In genomic region chr3:108552267-108553159, GRCh38 we compare ENCODE assay signal across 8 cellular contexts. TPM values are rescaled to one million over a fixed set of nuclear protein-coding genes. Genes with fewer than 3 reads are reported as not detected.
DNase-seq lines count a peak whose midpoint lies in the region; ATAC-seq, FAIRE-seq and TF ChIP-seq lines count a peak whose summit lies in the region.

No MANE protein-coding gene starts in this region.

- DNase-seq in GM10266 (ENCODE audit: extremely low spot score) (no peak), NCI-H2227 treated with DMSO at 0.1 percent for 48 hours (lab: John Stamatoyannopoulos, UW) (peak; percentile 5), thoracic aorta (ENCODE audit: low spot score) (no peak)

- no peaks in the 10 kb centered on the region for H3K36me3 Mint-ChIP-seq in brain

- H3K4me1 ChIP-seq in thoracic aorta (ENCODE audit: control insufficient read depth in 1 of 2, low read depth in 2 of 2), result peaks cover 3 to 7% of the 10 kb centered on the region in 2 donors

- H3K36me3 ChIP-seq in thoracic aorta, result no peaks in the 10 kb centered on the region

- no peaks in the 10 kb centered on the region for H3K9me3 ChIP-seq in thoracic aorta

- ATAC-seq in HG02763 (IDR thresholded peaks at IDR 0.05; ENCODE audit: unreplicated experiment) (peak; percentile 42), thoracic aorta (ENCODE audit: insufficient number of reproducible peaks, low FRiP score, low read depth) (no peak), HG02642 (IDR thresholded peaks at IDR 0.05; ENCODE audit: poor library complexity, unreplicated experiment) (no peak), GM21825 (IDR thresholded peaks at IDR 0.05; ENCODE audit: unreplicated experiment) (no peak)

- peak; percentile 99 for FAIRE-seq in islet of Langerhans (lab: Jason Lieb, UNC)

- H3K4me3 Mint-ChIP-seq in brain, result no peak overlapping the region

- H3K27me3 Mint-ChIP-seq in brain, result no peaks in the 10 kb centered on the region

- no peaks in the 10 kb centered on the region for H3K9me3 Mint-ChIP-seq in brain

- peaks cover 6% of the 10 kb centered on the region for H3K4me1 Mint-ChIP-seq in brain

- peak overlapping the region in 2 of 5 experiments; percentile 10 to 33 for H3K27ac Mint-ChIP-seq in brain

- TF ChIP-seq CTCF in GM10266 (IDR thresholded peaks at IDR 0.05; ENCODE audit: control insufficient read depth, insufficient read depth, low read depth, missing control alignments) (peak; percentile 41), brain (conservative IDR thresholded peaks at IDR 0.05) (peak; percentile 74 to 83), thoracic aorta (IDR thresholded peaks at IDR 0.05) (peak; percentile 49)

- H3K27ac ChIP-seq in thoracic aorta, result no peak overlapping the region

- no peaks in the 10 kb centered on the region for H3K27me3 ChIP-seq in thoracic aorta (replicated peaks; ENCODE audit: insufficient read depth)

- peak overlapping the region; percentile 10 for H3K4me3 ChIP-seq in thoracic aorta

RNA-seq across cellular contexts. Expression of gene CIP2A, which starts 36.7 kb away (rescaled TPM):
- 3.7 TPM for polyA plus RNA-seq in brain (ENCODE audit: insufficient read depth, low read depth, low replicate concordance)
- total RNA-seq in thoracic aorta, result 1 to 10 TPM; 1.6 to 5.9 TPM

RNA-seq across cellular contexts. Expression of gene DZIP3, which starts 37.0 kb away (rescaled TPM):
- 8.4 TPM for polyA plus RNA-seq in brain (ENCODE audit: insufficient read depth, low read depth, low replicate concordance)
- 10 to 100 TPM in 1 of 2 donors, 1 to 10 TPM in 1; 9.3 to 10.2 TPM for total RNA-seq in thoracic aorta

RNA-seq across cellular contexts. Expression of gene MYH15, which starts 42.1 kb away (rescaled TPM):
- polyA plus RNA-seq in brain (ENCODE audit: insufficient read depth, low read depth, low replicate concordance), result 0.15 TPM
- total RNA-seq in thoracic aorta, result under 1 TPM in 1 of 2 donors, not detected in 1; 0.14 TPM
